Comparison of ENCODE assay signal across 8 cellular contexts in the genomic region with DNA sequence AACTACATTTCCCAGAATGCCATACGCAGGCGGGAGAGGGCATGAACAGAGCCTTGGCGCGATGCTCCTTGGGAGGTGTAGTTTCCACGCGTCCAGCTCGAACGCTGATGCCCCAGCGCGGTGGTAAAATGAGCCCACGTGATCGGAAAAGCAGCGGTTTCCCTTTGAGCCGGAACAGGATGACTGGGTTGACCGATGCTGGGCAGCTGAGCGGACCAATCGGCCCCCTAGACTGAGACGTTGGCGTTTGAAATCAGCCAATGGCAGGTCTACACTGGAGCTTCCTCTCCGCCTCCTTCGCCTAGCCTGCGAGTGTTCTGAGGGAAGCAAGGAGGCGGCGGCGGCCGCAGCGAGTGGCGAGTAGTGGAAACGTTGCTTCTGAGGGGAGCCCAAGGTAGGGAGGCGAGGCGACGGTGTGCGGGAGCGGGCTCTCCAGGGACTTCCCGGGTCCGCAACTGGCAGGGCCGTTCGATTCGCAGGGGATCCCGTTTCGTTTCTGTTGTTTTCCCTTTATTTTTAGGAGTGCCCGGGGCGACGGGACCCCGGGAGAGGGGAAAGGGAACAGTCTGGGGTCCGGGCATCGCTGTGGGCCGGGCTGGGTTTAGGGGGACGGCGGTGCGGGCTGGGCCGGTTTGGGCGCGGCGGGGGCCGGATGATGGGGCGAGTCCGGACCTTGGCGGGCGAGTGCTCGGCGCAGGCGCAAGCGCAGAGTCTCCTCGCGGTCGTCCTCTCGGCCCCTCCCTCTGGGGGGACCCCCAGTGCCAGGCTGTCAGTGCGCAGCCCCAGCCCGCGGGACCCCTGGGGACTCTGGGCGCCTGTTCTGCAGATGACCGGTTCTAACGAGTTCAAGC.
A peak's percentile ranks its signal among the peaks of the same experiment; 100 is the strongest.
DNase-seq lines count a peak whose midpoint lies in the region; ATAC-seq, FAIRE-seq and TF ChIP-seq lines count a peak whose summit lies in the region.

A gene with protein sequence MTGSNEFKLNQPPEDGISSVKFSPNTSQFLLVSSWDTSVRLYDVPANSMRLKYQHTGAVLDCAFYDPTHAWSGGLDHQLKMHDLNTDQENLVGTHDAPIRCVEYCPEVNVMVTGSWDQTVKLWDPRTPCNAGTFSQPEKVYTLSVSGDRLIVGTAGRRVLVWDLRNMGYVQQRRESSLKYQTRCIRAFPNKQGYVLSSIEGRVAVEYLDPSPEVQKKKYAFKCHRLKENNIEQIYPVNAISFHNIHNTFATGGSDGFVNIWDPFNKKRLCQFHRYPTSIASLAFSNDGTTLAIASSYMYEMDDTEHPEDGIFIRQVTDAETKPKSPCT (plus strand): TSS at position 311 of the 851 bp plus-strand sequence. CDS start 516 bp downstream, at position 827.

- TF ChIP-seq CTCF in AG09319 (IDR thresholded peaks at IDR 0.05; ENCODE audit: low read depth, low read length): peak; percentile 1; the same call in 1 of the 2 replicates

- DNase-seq in AG09319 (ENCODE audit: extremely low read depth, low read depth) (peak; percentile 98), NCI-H446 treated with DMSO at 0.1 percent for 48 hours (lab: John Stamatoyannopoulos, UW) (peak; percentile 95), cerebellar cortex (ENCODE audit: low spot score) (peak; percentile 100)
- DNase-seq in stimulated activated CD4-positive, alpha-beta T cell treated with anti-CD3 and anti-CD28 coated beads, Interleukin-12 subunit alpha, Interleukin-12 subunit beta, amount 100 ng/mL, for 4 hours: peak; percentile 90

- ATAC-seq in GM19035 (IDR thresholded peaks at IDR 0.05; ENCODE audit: unreplicated experiment): peak; percentile 92
- ATAC-seq in HG03354 (IDR thresholded peaks at IDR 0.05; ENCODE audit: poor library complexity, severe bottlenecking, unreplicated experiment): peak; percentile 93
- peak; percentile 93 to 94 for ATAC-seq in activated CD4-positive, CD25-positive, alpha-beta regulatory T cell treated with anti-CD3 and anti-CD28 coated beads, Interleukin-2, amount 50 U/mL, for 24 hours

- peak; percentile 98 for FAIRE-seq in islet of Langerhans (lab: Jason Lieb, UNC)

Comparison
In these comparisons a context has a peak if more than half of its experiments do, and no peak if none do; other contexts are left out.
1. Peak in every context shown above with its lines: DNase-seq and ATAC-seq.